Comparison of ENCODE assay signal across 18 cellular contexts in genomic region chr1:153752072-153752471, GRCh38. TPM values are rescaled to one million over a fixed set of nuclear protein-coding genes. Genes with fewer than 3 reads are reported as not detected.
DNase-seq lines count a peak whose midpoint lies in the region; ATAC-seq and TF ChIP-seq lines count a peak whose summit lies in the region.
"Had no signal": no experiment of that assay in that cellular context is flagged by ENCODE, and none has a peak within 500 bp of the region (broad histone marks: within the 10 kb centered on the region; RNA-seq: fewer than 3 reads in every experiment).

No MANE protein-coding gene starts in this region.

- no peaks in the 10 kb centered on the region for H3K9me3 Mint-ChIP-seq in activated T-cell treated with anti-CD3 and anti-CD28 coated beads, Interleukin-2, amount 50 U/mL, for 24 hours
- H3K9me3 Mint-ChIP-seq: memory B cell had no signal

- H3K36me3 Mint-ChIP-seq in activated T-cell treated with anti-CD3 and anti-CD28 coated beads, Interleukin-2, amount 50 U/mL, for 24 hours (ENCODE audit: low read depth), result peaks cover 93% of the 10 kb centered on the region

- H4K20me1 ChIP-seq in GM23248 (ENCODE audit: insufficient read depth), result no peaks in the 10 kb centered on the region

- H3K27me3 Mint-ChIP-seq in activated T-cell treated with anti-CD3 and anti-CD28 coated beads, Interleukin-2, amount 50 U/mL, for 24 hours, result no peaks in the 10 kb centered on the region
- H3K27me3 Mint-ChIP-seq: B cell, memory B cell had no signal

- no peaks in the 10 kb centered on the region for H3K9me2 ChIP-seq in GM23248 (ENCODE audit: insufficient read depth)

- DNase-seq in GM23248 (no peak), ascending aorta (ENCODE audit: low spot score in 2 of 2) (no peak), left lung (no peak), NCI-H526 (lab: John Stamatoyannopoulos, UW) (no peak)
- DNase-seq in activated T-cell treated with anti-CD3 and anti-CD28 coated beads, Interleukin-2, amount 50 U/mL, for 24 hours, result no peak
- DNase-seq: activated CD8-positive, alpha-beta T cell treated with anti-CD3 and anti-CD28 coated beads, Interleukin-2, amount 10 ng/mL, durations not matched to agents 7 days and 5 days; activated effector memory CD4-positive, alpha-beta T cell treated with Interleukin-2 at 50 U/mL for 16 hours; NCI-H2081 treated with DMSO at 0.1 percent for 48 hours; NCI-H82; stimulated activated naive CD4-positive, alpha-beta T cell had no signal

- H3K4me3 ChIP-seq in GM23248 (no peak overlapping the region), ascending aorta (no peak overlapping the region), left lung (no peak overlapping the region), skeletal muscle tissue (ENCODE audit: low read length in 3 of 3) (no peak overlapping the region)
- H3K4me3 ChIP-seq: Peyer's patch, spleen had no signal

- peak overlapping the region; percentile 28 for H3K4me2 ChIP-seq in GM23248 (ENCODE audit: unreplicated experiment)

- H3K27ac Mint-ChIP-seq in activated T-cell treated with anti-CD3 and anti-CD28 coated beads, Interleukin-2, amount 50 U/mL, for 24 hours, result no peak overlapping the region
- H3K27ac Mint-ChIP-seq: activated CD8-positive, alpha-beta T cell treated with anti-CD3 and anti-CD28 coated beads, Interleukin-2, amount 10 ng/mL, durations not matched to agents 7 days and 5 days; B cell; memory B cell had no signal

- peak overlapping the region; percentile 54 for H3K27ac ChIP-seq in GM23248
- peak overlapping the region; percentile 91 to 94 for H3K27ac ChIP-seq in ascending aorta
- H3K27ac ChIP-seq in left lung, result peak overlapping the region; percentile 54 to 71
- peak overlapping the region; percentile 39 for H3K27ac ChIP-seq in skeletal muscle tissue (ENCODE audit: low read depth, low read length)
- H3K27ac ChIP-seq: neutrophil, spleen had no signal

- H3K27me3 ChIP-seq in GM23248 (replicated peaks; ENCODE audit: insufficient read depth), result no peaks in the 10 kb centered on the region
- H3K27me3 ChIP-seq in ascending aorta, result no peaks in the 10 kb centered on the region
- H3K27me3 ChIP-seq in left lung, result no peaks in the 10 kb centered on the region
- H3K27me3 ChIP-seq in skeletal muscle tissue (ENCODE audit: control insufficient read depth in 3 of 3, insufficient read depth in 3 of 3, low read length in 3 of 3), result no peaks in the 10 kb centered on the region
- H3K27me3 ChIP-seq: neutrophil, Peyer's patch, spleen had no signal

- TF ChIP-seq CTCF in ascending aorta (IDR thresholded peaks at IDR 0.05) (no peak), left lung (IDR thresholded peaks at IDR 0.05) (no peak)

- H3K79me2 ChIP-seq in GM23248 (ENCODE audit: insufficient read depth), result no peaks in the 10 kb centered on the region

- H3K9me3 ChIP-seq in GM23248 (ENCODE audit: low read depth) (no peaks in the 10 kb centered on the region), ascending aorta (no peaks in the 10 kb centered on the region), left lung (no peaks in the 10 kb centered on the region), skeletal muscle tissue (ENCODE audit: control insufficient read depth in 3 of 3, low read length in 3 of 3) (no peaks in the 10 kb centered on the region)
- H3K9me3 ChIP-seq: neutrophil, Peyer's patch, spleen had no signal

- no peak overlapping the region for H2AFZ ChIP-seq in GM23248

- H3K4me1 ChIP-seq in GM23248 (ENCODE audit: insufficient read depth) (peaks cover 23% of the 10 kb centered on the region), ascending aorta (peaks cover 41 to 60% of the 10 kb centered on the region in 2 donors), left lung (peaks cover 28 to 45% of the 10 kb centered on the region in 2 donors), skeletal muscle tissue (ENCODE audit: control insufficient read depth in 3 of 3, insufficient read depth in 3 of 3, low read length in 3 of 3) (peaks cover 26 to 40% (median 30%) of the 10 kb centered on the region in 3 donors)

- H3F3A ChIP-seq in GM23248 (ENCODE audit: insufficient read depth), result peaks cover 38% of the 10 kb centered on the region

- peaks cover 9% of the 10 kb centered on the region for H3K4me1 Mint-ChIP-seq in activated T-cell treated with anti-CD3 and anti-CD28 coated beads, Interleukin-2, amount 50 U/mL, for 24 hours (ENCODE audit: low read depth)

- H3K36me3 ChIP-seq in GM23248 (ENCODE audit: low read depth) (peaks cover 40% of the 10 kb centered on the region), ascending aorta (peaks cover 26 to 29% of the 10 kb centered on the region in 2 donors), left lung (peaks cover 0 to 81% of the 10 kb centered on the region in 2 donors), skeletal muscle tissue (ENCODE audit: control insufficient read depth in 3 of 3, insufficient read depth in 3 of 3, low read length in 3 of 3) (peaks cover 37 to 62% (median 61%) of the 10 kb centered on the region in 3 donors)

- H3K4me3 Mint-ChIP-seq in activated T-cell treated with anti-CD3 and anti-CD28 coated beads, Interleukin-2, amount 50 U/mL, for 24 hours, result no peak overlapping the region
- H3K4me3 Mint-ChIP-seq: activated CD8-positive, alpha-beta T cell treated with anti-CD3 and anti-CD28 coated beads, Interleukin-2, amount 10 ng/mL, durations not matched to agents 7 days and 5 days; B cell; memory B cell had no signal

- in situ Hi-C loops in GM23248 (cut with MboI), result no loop called here

- intact Hi-C loops in ascending aorta (cut with DNase I) (no loop called here), left lung (cut with DNase I) (no loop called here)

- peak overlapping the region; percentile 44; the same call in 1 of the 2 replicates for H3K9ac ChIP-seq in GM23248
- no peak overlapping the region for H3K9ac ChIP-seq in skeletal muscle tissue (ENCODE audit: low read depth in 1 of 3, low read length in 3 of 3)

- WGBS in GM23248 (ENCODE audit: low coverage in 1 of 2, low lambda C conversion rate in 2 of 2, missing lambda C conversion rate in 2 of 2), 2 experiments, result 88 to 91% methylated on average over 2 of the region's 2 CpGs

- ATAC-seq in left lung, result no peak
- no peak for ATAC-seq in GM21367 (IDR thresholded peaks at IDR 0.05; ENCODE audit: unreplicated experiment)
- no peak for ATAC-seq in GM18873 (IDR thresholded peaks at IDR 0.05; ENCODE audit: low FRiP score, unreplicated experiment)
- ATAC-seq: activated CD8-positive, alpha-beta T cell treated with anti-CD3 and anti-CD28 coated beads, Interleukin-2, amount 10 ng/mL, durations not matched to agents 7 days and 5 days had no signal

RNA-seq across cellular contexts. Expression of gene SLC27A3, which starts 23.1 kb away (rescaled TPM):
- 8.8 and 11.4 TPM in 2 replicates for total RNA-seq in GM23248 (2014; rRNA removed; shearing (Covaris generic))
- polyA plus RNA-seq in GM23248 (2016; fragmentation: Nextera tagmentation; extraction: Ambion mirVana), result 5.6 and 9.2 TPM in 2 replicates
- total RNA-seq in ascending aorta, result 315 TPM
- 10 to 100 TPM; 56.5 to 68.6 TPM for total RNA-seq in left lung
- total RNA-seq in skeletal muscle tissue, result 16.7 TPM

RNA-seq across cellular contexts. Expression of gene INTS3, which starts 24.2 kb away (rescaled TPM):
- 40.2 and 41.5 TPM in 2 replicates for total RNA-seq in GM23248 (2014; rRNA removed; shearing (Covaris generic))
- 17.3 and 19.9 TPM in 2 replicates for polyA plus RNA-seq in GM23248 (2016; fragmentation: Nextera tagmentation; extraction: Ambion mirVana)
- total RNA-seq in ascending aorta, result 55.9 TPM
- 10 to 100 TPM; 50.5 to 57.5 TPM for total RNA-seq in left lung
- total RNA-seq in skeletal muscle tissue, result 24.0 TPM

Comparison
In these comparisons a context has a peak if more than half of its experiments do, and no peak if none do; other contexts are left out.
1. H3K27ac ChIP-seq: peak in every context shown above with its lines; median percentile 92 in ascending aorta; 62 in left lung; 54 in GM23248; 39 in skeletal muscle tissue.